In the genomic region with DNA sequence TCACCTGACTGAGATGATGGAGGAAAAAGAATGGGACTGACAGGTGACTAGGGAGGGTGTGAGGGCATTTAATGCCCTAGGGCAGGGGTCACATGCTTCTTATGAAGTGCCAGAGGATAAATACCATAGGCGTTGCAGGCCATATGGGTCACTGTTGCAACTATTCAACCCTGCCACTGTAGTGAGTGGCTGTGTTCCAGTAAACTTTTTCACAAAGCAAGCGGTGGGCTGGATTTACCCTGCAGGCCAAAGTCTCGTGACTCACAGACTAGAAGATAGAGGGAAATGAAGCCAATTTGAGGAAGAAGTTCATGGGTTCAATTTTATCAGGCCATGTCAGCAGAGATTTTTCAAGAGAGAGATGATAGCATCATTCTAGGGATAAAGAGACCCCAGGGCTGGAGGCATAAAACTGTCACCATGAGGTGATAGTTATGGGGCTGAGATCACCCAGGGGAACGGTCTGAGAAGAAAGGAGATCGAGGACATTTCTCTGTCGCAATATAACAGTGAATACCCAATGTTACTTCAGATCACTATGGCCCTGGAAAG, we compare ENCODE assay signal across 10 cellular contexts. TPM values are rescaled to one million over a fixed set of nuclear protein-coding genes. Genes with fewer than 3 reads are reported as not detected.
DNase-seq lines count a peak whose midpoint lies in the region; ATAC-seq and TF ChIP-seq lines count a peak whose summit lies in the region.
"Had no signal": no experiment of that assay in that cellular context is flagged by ENCODE, and none has a peak within 500 bp of the region (broad histone marks: within the 10 kb centered on the region; RNA-seq: fewer than 3 reads in every experiment).

No MANE protein-coding gene starts in this region.

- peaks cover 26% of the 10 kb centered on the region for H3K36me3 Mint-ChIP-seq in activated CD4-positive, alpha-beta T cell treated with anti-CD3 and anti-CD28 coated beads for 36 hours (ENCODE audit: low read depth)
- H3K36me3 Mint-ChIP-seq in type B pancreatic cell, result peaks cover 7% of the 10 kb centered on the region
- H3K36me3 Mint-ChIP-seq in T-cell, result peaks cover 12% of the 10 kb centered on the region

- no peak for DNase-seq in activated CD4-positive, alpha-beta T cell treated with anti-CD3 and anti-CD28 coated beads for 36 hours
- no peak for DNase-seq in activated CD4-positive, alpha-beta T cell treated with anti-CD3 and anti-CD28 coated beads, Interleukin-2, amount 50 U/mL, for 48 hours
- peak; percentile 63 for DNase-seq in adipocyte (ENCODE audit: low read depth)
- peak; percentile 23 for DNase-seq in kidney tubule cell (ENCODE audit: low spot score)
- DNase-seq in type B pancreatic cell (ENCODE audit: extremely low spot score, unreplicated experiment), result no peak
- DNase-seq in NCI-H526 treated with DMSO at 0.1 percent for 48 hours (lab: John Stamatoyannopoulos, UW), result no peak
- no peak for DNase-seq in T-cell
- DNase-seq: NCI-H1436 treated with DMSO at 0.1 percent for 48 hours; stimulated activated naive CD4-positive, alpha-beta T cell treated with Interleukin-2 at 50 U/mL for 16 hours had no signal

- CTCF ChIA-PET in activated CD4-positive, alpha-beta T cell treated with anti-CD3 and anti-CD28 coated beads for 36 hours (lab: Charles Lee), result no interaction called here
- CTCF ChIA-PET in T-cell (lab: Charles Lee), result interaction anchor here in 1 of 2 donors (0.7 kb wide), 1 partner anchor 452 kb away, joined by 4 read pairs; no protein-coding TSS in a partner anchor

- H3K9ac ChIP-seq in adipocyte (ENCODE audit: low read length), result peak overlapping the region; percentile 11

- peak overlapping the region; percentile 0 for H3K27ac Mint-ChIP-seq in activated CD4-positive, alpha-beta T cell treated with anti-CD3 and anti-CD28 coated beads for 36 hours
- H3K27ac Mint-ChIP-seq in type B pancreatic cell (peak overlapping the region; percentile 8), T-cell (peak overlapping the region in 1 of 2 donors; percentile 31)

- peaks cover 71% of the 10 kb centered on the region for H3K4me1 Mint-ChIP-seq in activated CD4-positive, alpha-beta T cell treated with anti-CD3 and anti-CD28 coated beads for 36 hours
- H3K4me1 Mint-ChIP-seq in type B pancreatic cell (ENCODE audit: unreplicated experiment) (peaks cover 17% of the 10 kb centered on the region), T-cell (peaks cover 74 to 82% (median 75%) of the 10 kb centered on the region in 3 donors)

- no peaks in the 10 kb centered on the region for H3K27me3 ChIP-seq in adipocyte (replicated peaks; ENCODE audit: control insufficient read depth, insufficient read depth, low read length)

- H3K9me3 Mint-ChIP-seq in activated CD4-positive, alpha-beta T cell treated with anti-CD3 and anti-CD28 coated beads for 36 hours (ENCODE audit: low read depth), result no peaks in the 10 kb centered on the region
- H3K9me3 Mint-ChIP-seq in type B pancreatic cell (no peaks in the 10 kb centered on the region), T-cell (no peaks in the 10 kb centered on the region)

- peak overlapping the region; percentile 3 for H3K4me3 ChIP-seq in adipocyte (ENCODE audit: low read length)

- no peak overlapping the region for H3K4me3 Mint-ChIP-seq in activated CD4-positive, alpha-beta T cell treated with anti-CD3 and anti-CD28 coated beads for 36 hours
- peak overlapping the region; percentile 4 for H3K4me3 Mint-ChIP-seq in type B pancreatic cell
- no peak overlapping the region for H3K4me3 Mint-ChIP-seq in T-cell

- H3K9me3 ChIP-seq in adipocyte (ENCODE audit: control insufficient read depth, low read length), result no peaks in the 10 kb centered on the region

- no peak for TF ChIP-seq CTCF in type B pancreatic cell (conservative IDR thresholded peaks at IDR 0.05)

- H3K36me3 ChIP-seq in adipocyte (ENCODE audit: control insufficient read depth, insufficient read depth, low read length, severe bottlenecking), result peaks cover 3% of the 10 kb centered on the region

- no peaks in the 10 kb centered on the region for H3K27me3 Mint-ChIP-seq in activated CD4-positive, alpha-beta T cell treated with anti-CD3 and anti-CD28 coated beads for 36 hours
- H3K27me3 Mint-ChIP-seq in type B pancreatic cell, result no peaks in the 10 kb centered on the region
- H3K27me3 Mint-ChIP-seq in T-cell, result no peaks in the 10 kb centered on the region

- no peak for ATAC-seq in activated CD4-positive, alpha-beta T cell treated with anti-CD3 and anti-CD28 coated beads for 36 hours
- ATAC-seq in GM18907 (IDR thresholded peaks at IDR 0.05; ENCODE audit: unreplicated experiment) (no peak), T-cell (replicated peaks in 1 of 4) (no peak)

- POLR2A ChIA-PET in activated CD4-positive, alpha-beta T cell treated with anti-CD3 and anti-CD28 coated beads for 36 hours (lab: Charles Lee), result no interaction called here
- POLR2A ChIA-PET in T-cell (lab: Charles Lee), result no interaction called here

- intact Hi-C loops in activated CD4-positive, alpha-beta T cell treated with anti-CD3 and anti-CD28 coated beads for 36 hours (cut with DNase I, micrococcal nuclease), result loop anchor here in 1 of 2 experiments (5.0 kb wide), 1 partner anchor 154 kb away; no protein-coding TSS in a partner anchor

- H3K4me1 ChIP-seq in adipocyte (ENCODE audit: control insufficient read depth, insufficient read depth, low read length), result peaks cover 48% of the 10 kb centered on the region

RNA-seq across cellular contexts. Expression of gene ARHGAP17, which starts 8.6 kb away (rescaled TPM):
- total RNA-seq in activated CD4-positive, alpha-beta T cell treated with anti-CD3 and anti-CD28 coated beads for 36 hours, result 10 to 100 TPM; 55.1 to 60.4 TPM
- 72.6 and 88.0 TPM in 2 replicates for total RNA-seq in type B pancreatic cell (ENCODE audit: low replicate concordance)
- 10 to 100 TPM; 61.5 to 78.1 (median 72.5) TPM for total RNA-seq in T-cell

Comparison
In these comparisons a context has a peak if more than half of its experiments do, and no peak if none do; other contexts are left out.
1. DNase-seq: peak in adipocyte (single experiment) and kidney tubule cell (single experiment); none in activated CD4-positive, alpha-beta T cell treated with anti-CD3 and anti-CD28 coated beads for 36 hours (single experiment), activated CD4-positive, alpha-beta T cell treated with anti-CD3 and anti-CD28 coated beads, Interleukin-2, amount 50 U/mL, for 48 hours (0 of 2), type B pancreatic cell (single experiment), NCI-H526 treated with DMSO at 0.1 percent for 48 hours (single experiment) and T-cell (0 of 34).